24 cellular contexts compared by ENCODE assay signal in the genomic region with DNA sequence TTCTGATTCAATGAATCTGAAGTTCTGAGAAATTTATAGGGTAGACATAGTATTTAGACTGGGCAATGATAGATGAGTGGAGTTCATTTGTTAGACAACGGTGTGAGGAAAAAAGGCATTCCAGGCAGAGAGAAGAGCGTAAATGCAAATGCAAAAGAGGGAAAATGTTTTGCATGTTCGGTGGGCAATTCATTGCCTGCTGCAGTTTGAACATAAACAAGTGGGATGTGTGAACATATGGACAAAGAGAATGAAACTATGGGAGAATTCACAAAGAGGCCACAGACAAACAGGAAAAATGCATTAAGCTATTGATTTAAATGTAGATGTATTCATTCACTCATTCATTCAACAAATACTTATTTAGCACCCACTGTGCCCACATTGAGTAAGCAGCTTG.
DNase-seq lines count a peak whose midpoint lies in the region; ATAC-seq and TF ChIP-seq lines count a peak whose summit lies in the region.
"Had no signal": no experiment of that assay in that cellular context is flagged by ENCODE, and none has a peak within 500 bp of the region (broad histone marks: within the 10 kb centered on the region; RNA-seq: fewer than 3 reads in every experiment).

No MANE protein-coding gene starts in this region.

- no peak for TF ChIP-seq CTCF in endodermal cell (conservative IDR thresholded peaks at IDR 0.05)

- H3K36me3 ChIP-seq in HAP-1 (replicated peaks): no peaks in the 10 kb centered on the region
- no peaks in the 10 kb centered on the region for H3K36me3 ChIP-seq in endodermal cell (ENCODE audit: control insufficient read depth, insufficient read depth, low read length)
- no peaks in the 10 kb centered on the region for H3K36me3 ChIP-seq in neuron (ENCODE audit: insufficient read depth, low read length)
- H3K36me3 ChIP-seq: BE2C; BLaER1 treated with 17β-estradiol and CSF1 and Interleukin-3, amounts not matched to agents 10 nM and 100 nM had no signal

- no peak overlapping the region for H2AFZ ChIP-seq in neuron (ENCODE audit: low read depth, low read length)

- no peak overlapping the region for H3K9ac ChIP-seq in endodermal cell (ENCODE audit: extremely low read depth, low read length, poor library complexity, severe bottlenecking)
- H3K9ac ChIP-seq: BLaER1 treated with 17β-estradiol and CSF1 and Interleukin-3, amounts not matched to agents 10 nM and 100 nM had no signal

- H3K27me3 Mint-ChIP-seq in endodermal cell (ENCODE audit: insufficient read depth): peaks cover 3% of the 10 kb centered on the region
- H3K27me3 Mint-ChIP-seq: CD8-positive, alpha-beta memory T cell had no signal

- H3K4me3 Mint-ChIP-seq in endodermal cell: no peak overlapping the region
- H3K4me3 Mint-ChIP-seq: CD14-positive monocyte; CD4-positive, alpha-beta T cell; CD8-positive, alpha-beta memory T cell had no signal

- in situ Hi-C loops in HAP-1 (cut with MboI; ENCODE audit: low sequenced_read_pairs): loop anchor here (25.0 kb wide), 1 partner anchor 541 kb away; no protein-coding TSS in a partner anchor

- 64 to 89% methylated on average over 2 to 3 of the region's 3 CpGs for WGBS in endodermal cell (ENCODE audit: insufficient coverage in 1 of 2, insufficient read length in 1 of 2), 2 experiments

- H3K4me1 ChIP-seq in HAP-1: peaks cover 34% of the 10 kb centered on the region
- H3K4me1 ChIP-seq in endodermal cell (ENCODE audit: control insufficient read depth, insufficient read depth, low read length): no peaks in the 10 kb centered on the region
- peaks cover 31% of the 10 kb centered on the region for H3K4me1 ChIP-seq in neuron (ENCODE audit: insufficient read depth, low read length)
- H3K4me1 ChIP-seq: A549; BE2C; BLaER1 treated with 17β-estradiol and CSF1 and Interleukin-3, amounts not matched to agents 10 nM and 100 nM had no signal

- peaks cover 2% of the 10 kb centered on the region for H3K36me3 Mint-ChIP-seq in endodermal cell (ENCODE audit: low read depth)
- H3K36me3 Mint-ChIP-seq: CD14-positive monocyte; CD8-positive, alpha-beta memory T cell had no signal

- H3K27ac ChIP-seq in endodermal cell (ENCODE audit: low read depth, low read length): peak overlapping the region; percentile 77
- H3K27ac ChIP-seq: A549; BLaER1 treated with 17β-estradiol and CSF1 and Interleukin-3, amounts not matched to agents 10 nM and 100 nM had no signal

- H3K9me3 Mint-ChIP-seq in endodermal cell: peaks cover 18% of the 10 kb centered on the region
- H3K9me3 Mint-ChIP-seq: CD4-positive, alpha-beta T cell had no signal

- DNase-seq in HAP-1 (ENCODE audit: low spot score in 2 of 2) (peak; percentile 67 to 95), NCI-H526 treated with DMSO at 0.1 percent for 48 hours (lab: John Stamatoyannopoulos, UW) (peak; percentile 80), endodermal cell (no peak), GM19240 (ENCODE audit: insufficient read length, low spot score) (no peak), SW480 (ENCODE audit: low spot score) (no peak)
- DNase-seq: 8988T; ACHN; AML-193; BE2C; CD4-positive, alpha-beta T cell; CD8-positive, alpha-beta memory T cell; DMS 273 treated with DMSO at 0.1 percent for 48 hours; DMS79; EL; GDM1; H7 had no signal

- ATAC-seq in HG02870 (IDR thresholded peaks at IDR 0.05; ENCODE audit: unreplicated experiment) (no peak), GM21737 (IDR thresholded peaks at IDR 0.05; ENCODE audit: unreplicated experiment) (no peak)
- ATAC-seq: A549, GM12878, HCT116 had no signal

- H3K4me3 ChIP-seq in HAP-1 (no peak overlapping the region), endodermal cell (ENCODE audit: low read length) (no peak overlapping the region), neuron (ENCODE audit: low read length) (peak overlapping the region; percentile 0)
- H3K4me3 ChIP-seq: A549; BLaER1 treated with 17β-estradiol and CSF1 and Interleukin-3, amounts not matched to agents 10 nM and 100 nM; GM12878 had no signal

- H3K27me3 ChIP-seq in HAP-1 (ENCODE audit: low read depth) (no peaks in the 10 kb centered on the region), endodermal cell (ENCODE audit: control insufficient read depth, insufficient read depth, low read length, poor library complexity, severe bottlenecking) (no peaks in the 10 kb centered on the region), neuron (ENCODE audit: insufficient read depth, low read length) (no peaks in the 10 kb centered on the region)
- H3K27me3 ChIP-seq: BE2C; BLaER1 treated with 17β-estradiol and CSF1 and Interleukin-3, amounts not matched to agents 10 nM and 100 nM had no signal

- H3K9me3 ChIP-seq in HAP-1: 0 out of 2 replicates have a peak, but pooled peaks cover 4% of the 10 kb centered on the region
- peaks cover 3% of the 10 kb centered on the region for H3K9me3 ChIP-seq in endodermal cell (ENCODE audit: control insufficient read depth, low read length)
- no peaks in the 10 kb centered on the region for H3K9me3 ChIP-seq in neuron (ENCODE audit: low read length)
- H3K9me3 ChIP-seq: BE2C had no signal

- no peak overlapping the region for H3K27ac Mint-ChIP-seq in endodermal cell
- H3K27ac Mint-ChIP-seq: CD14-positive monocyte; CD4-positive, alpha-beta T cell; CD8-positive, alpha-beta memory T cell had no signal

- peaks cover 27% of the 10 kb centered on the region for H3K4me1 Mint-ChIP-seq in endodermal cell
- H3K4me1 Mint-ChIP-seq: CD14-positive monocyte; CD8-positive, alpha-beta memory T cell had no signal

Comparison
In these comparisons a context has a peak if more than half of its experiments do, and no peak if none do; other contexts are left out.
1. DNase-seq: peak in HAP-1 (2 of 2) and NCI-H526 treated with DMSO at 0.1 percent for 48 hours (single experiment); none in endodermal cell (single experiment), GM19240 (single experiment) and SW480 (single experiment).